In genomic region chr14:67428501-67429031, GRCh38 we compare ENCODE assay signal across 14 cellular contexts. TPM values are rescaled to one million over a fixed set of nuclear protein-coding genes. Genes with fewer than 3 reads are reported as not detected.
A peak's percentile ranks its signal among the peaks of the same experiment; 100 is the strongest.
DNase-seq lines count a peak whose midpoint lies in the region; ATAC-seq, FAIRE-seq and TF ChIP-seq lines count a peak whose summit lies in the region.
"Had no signal": no experiment of that assay in that cellular context is flagged by ENCODE, and none has a peak within 500 bp of the region (broad histone marks: within the 10 kb centered on the region; RNA-seq: fewer than 3 reads in every experiment).

No MANE protein-coding gene starts in this region.

- H3K36me3 ChIP-seq in K562 (ENCODE audit: control insufficient read depth, insufficient read depth, low read length) (no peaks in the 10 kb centered on the region), keratinocyte (ENCODE audit: control insufficient read depth in 2 of 2, extremely low read depth in 1 of 2, insufficient read depth in 2 of 2, low read length in 2 of 2) (no peaks in the 10 kb centered on the region)

- no peak for TF ChIP-seq POLR2A in K562 (conservative IDR thresholded peaks at IDR 0.05)

- H3K9me3 ChIP-seq in K562 (replicated peaks; ENCODE audit: control insufficient read depth, insufficient read depth, low read depth, low read length) (no peaks in the 10 kb centered on the region), keratinocyte (ENCODE audit: control insufficient read depth, low read depth, low read length) (no peaks in the 10 kb centered on the region)

- TF ChIP-seq CTCF in K562 (IDR thresholded peaks at IDR 0.05 in 2 of 3, conservative IDR thresholded peaks at IDR 0.05 in 1 of 3; ENCODE audit: insufficient read depth in 2 of 3, low read depth in 1 of 3, low read length in 3 of 3) (0 out of 6 replicates have a peak, but pooled peaks of 2 of the 3 experiments have one; percentile 5 to 16), keratinocyte (optimal IDR thresholded peaks at IDR 0.05 in 1 of 3, IDR thresholded peaks at IDR 0.05 in 1 of 3, conservative IDR thresholded peaks at IDR 0.05 in 1 of 3; ENCODE audit: extremely low read depth in 1 of 3, insufficient read depth in 2 of 3, low read length in 3 of 3) (peak; percentile 19 to 57 (median 40)), coronary artery (IDR thresholded peaks at IDR 0.05) (no peak)

- H3K27ac Mint-ChIP-seq in activated T-helper 1 cell treated with anti-CD3 and anti-CD28 coated beads, Interleukin-12 subunit alpha, Interleukin-12 subunit beta, Interleukin-2, Interleukin-4 antibody, amounts not matched to agents 30 ng/mL and 10 ng/mL and 1 ng/mL, durations not matched to agents 14 hours and 24 hours and 36 hours = no peak overlapping the region

- no peak for TF ChIP-seq RAD21 in K562 (CRISPR knock-in tag; conservative IDR thresholded peaks at IDR 0.05 in 1 of 2, IDR thresholded peaks at IDR 0.05 in 1 of 2)

- dilution Hi-C loops in keratinocyte (cut with MboI; ENCODE audit: extremely low pct_ligation_motif_present, low sequenced_read_pairs) = no loop called here

- CTCF ChIA-PET in K562 (lab: Yijun Ruan, JAX; ENCODE audit: low intra/inter-chr PET ratio) = no interaction called here

- H3K4me1 ChIP-seq in K562 (replicated peaks in 1 of 2; ENCODE audit: control insufficient read depth in 2 of 2, insufficient read depth in 2 of 2, low read length in 2 of 2) = peaks cover 12 to 28% of the 10 kb centered on the region in 2 experiments; a peak in 4 of 5 replicates
- peaks cover 28% of the 10 kb centered on the region for H3K4me1 ChIP-seq in keratinocyte (ENCODE audit: control insufficient read depth, extremely low read depth, insufficient read depth, low read length)

- peaks cover 27% of the 10 kb centered on the region for H3K27me3 Mint-ChIP-seq in activated T-helper 1 cell treated with anti-CD3 and anti-CD28 coated beads, Interleukin-12 subunit alpha, Interleukin-12 subunit beta, Interleukin-2, Interleukin-4 antibody, amounts not matched to agents 30 ng/mL and 10 ng/mL and 1 ng/mL, durations not matched to agents 14 hours and 24 hours and 36 hours (ENCODE audit: insufficient read depth)

- H2AFZ ChIP-seq in K562 (ENCODE audit: low read depth, low read length) (peak overlapping the region; percentile 66; the same call in 1 of the 2 replicates), keratinocyte (ENCODE audit: control insufficient read depth, low read length) (peak overlapping the region; percentile 63)

- ATAC-seq in K562 (peak; percentile 59), HG02798 (IDR thresholded peaks at IDR 0.05; ENCODE audit: poor library complexity, unreplicated experiment) (no peak)

- H3K4me3 ChIP-seq in K562 (no peak overlapping the region), keratinocyte (ENCODE audit: control insufficient read depth in 2 of 3, extremely low read depth in 1 of 3, insufficient read depth in 2 of 3, low read depth in 1 of 3, low read length in 3 of 3) (no peak overlapping the region), coronary artery (no peak overlapping the region)

- no peaks in the 10 kb centered on the region for H3K79me2 ChIP-seq in K562 (ENCODE audit: control insufficient read depth, insufficient read depth, low read length)
- no peaks in the 10 kb centered on the region for H3K79me2 ChIP-seq in keratinocyte (ENCODE audit: control insufficient read depth, insufficient read depth, low read length)

- BruUV-seq in K562 (replicated peaks; lab: Mats Ljungman, UMichigan) = no TSS peak

- no peaks in the 10 kb centered on the region for H3K9me3 Mint-ChIP-seq in activated T-helper 1 cell treated with anti-CD3 and anti-CD28 coated beads, Interleukin-12 subunit alpha, Interleukin-12 subunit beta, Interleukin-2, Interleukin-4 antibody, amounts not matched to agents 30 ng/mL and 10 ng/mL and 1 ng/mL, durations not matched to agents 14 hours and 24 hours and 36 hours

- intact Hi-C loops in K562 (cut with micrococcal nuclease) = loop anchor here (5.0 kb wide), 2 partner anchors 89 to 274 kb away; partner anchors contain the start of gene RDH12
- intact Hi-C loops in activated T-helper 1 cell treated with anti-CD3 and anti-CD28 coated beads, Interleukin-12 subunit alpha, Interleukin-12 subunit beta, Interleukin-2, Interleukin-4 antibody, amounts not matched to agents 30 ng/mL and 10 ng/mL and 1 ng/mL, durations not matched to agents 14 hours and 24 hours and 36 hours (cut with micrococcal nuclease) = no loop called here

- H3K27ac ChIP-seq in K562 (ENCODE audit: extremely low read depth, low read depth, low read length) = no peak overlapping the region
- no peak overlapping the region for H3K27ac ChIP-seq in keratinocyte (ENCODE audit: control insufficient read depth, insufficient read depth, low read length)
- H3K27ac ChIP-seq in coronary artery = no peak overlapping the region

- in situ Hi-C loops in ACHN (cut with HindIII; ENCODE audit: low pct_ligation_motif_present, low pct_unique_long_range_greater_than_20kb, low sequenced_read_pairs) = no loop called here
- in situ Hi-C loops in K562 (cut with MboI) = loop anchor here (10.0 kb wide), 1 partner anchor 146 kb away; no protein-coding TSS in a partner anchor

- H4K20me1 ChIP-seq in K562 (replicated peaks; ENCODE audit: control insufficient read depth, insufficient read depth, low read length) (no peaks in the 10 kb centered on the region), keratinocyte (ENCODE audit: control insufficient read depth, extremely low read depth, insufficient read depth, low read length) (no peaks in the 10 kb centered on the region)

- H3K4me1 Mint-ChIP-seq in activated T-helper 1 cell treated with anti-CD3 and anti-CD28 coated beads, Interleukin-12 subunit alpha, Interleukin-12 subunit beta, Interleukin-2, Interleukin-4 antibody, amounts not matched to agents 30 ng/mL and 10 ng/mL and 1 ng/mL, durations not matched to agents 14 hours and 24 hours and 36 hours (ENCODE audit: low read depth) = peaks cover 7% of the 10 kb centered on the region

- POLR2A ChIA-PET in K562 (lab: Yijun Ruan, JAX) = interaction anchor here (0.7 kb wide), 2 partner anchors 11 to 170 kb away, joined by 3 to 4 read pairs; no protein-coding TSS in a partner anchor

- DNase-seq in ACHN (peak; percentile 45), HT-29 (ENCODE audit: low spot score) (peak; percentile 52), K562 (ENCODE audit: extremely low read depth in 1 of 4, low spot score in 3 of 4) (peak in 1 of 4 experiments; percentile 51), keratinocyte (ENCODE audit: low read depth, low spot score) (no peak), occipital lobe (lab: John Stamatoyannopoulos, UW) (no peak), coronary artery (ENCODE audit: low spot score) (no peak)
- DNase-seq in activated T-helper 1 cell treated with anti-CD3 and anti-CD28 coated beads, Interleukin-12 subunit alpha, Interleukin-12 subunit beta, Interleukin-2, Interleukin-4 antibody, amounts not matched to agents 30 ng/mL and 10 ng/mL and 1 ng/mL, durations not matched to agents 14 hours and 24 hours and 36 hours (ENCODE audit: low spot score) = no peak
- DNase-seq: activated CD4-positive, CD25-positive, alpha-beta regulatory T cell; activated gamma-delta T cell; AML-193; NCI-H1694 treated with DMSO at 0.1 percent for 48 hours; stimulated activated CD4-positive, alpha-beta T cell treated with anti-CD3 and anti-CD28 coated beads, Interleukin-2, amount 100 ng/mL, for 48 hours had no signal

- no peak for TF ChIP-seq EP300 in K562 (IDR thresholded peaks at IDR 0.05; ENCODE audit: low read length)

- WGBS in K562 (ENCODE audit: insufficient coverage, low coverage, missing lambda C conversion rate) = 13% methylated on average over 5 of the region's 7 CpGs

- FAIRE-seq in K562 (lab: Jason Lieb, UNC) (peak; percentile 15), keratinocyte (lab: Jason Lieb, UNC) (peak; percentile 91)

- H3K4me2 ChIP-seq in K562 (ENCODE audit: insufficient read depth, low read length) (peak overlapping the region; percentile 21; the same call in 1 of the 2 replicates), keratinocyte (ENCODE audit: control insufficient read depth, extremely low read depth, insufficient read depth, low read depth, low read length) (peak overlapping the region; percentile 13)

- peaks cover 2 to 5% of the 10 kb centered on the region in 2 experiments; a peak in 2 of 5 replicates for H3K27me3 ChIP-seq in K562 (ENCODE audit: control insufficient read depth in 2 of 2, insufficient read depth in 2 of 2, low read length in 2 of 2)
- no peaks in the 10 kb centered on the region for H3K27me3 ChIP-seq in keratinocyte (ENCODE audit: control insufficient read depth, extremely low read depth, insufficient read depth, low read length)

- no peaks in the 10 kb centered on the region for H3K36me3 Mint-ChIP-seq in activated T-helper 1 cell treated with anti-CD3 and anti-CD28 coated beads, Interleukin-12 subunit alpha, Interleukin-12 subunit beta, Interleukin-2, Interleukin-4 antibody, amounts not matched to agents 30 ng/mL and 10 ng/mL and 1 ng/mL, durations not matched to agents 14 hours and 24 hours and 36 hours (ENCODE audit: low read depth)

- H3K4me3 Mint-ChIP-seq in activated T-helper 1 cell treated with anti-CD3 and anti-CD28 coated beads, Interleukin-12 subunit alpha, Interleukin-12 subunit beta, Interleukin-2, Interleukin-4 antibody, amounts not matched to agents 30 ng/mL and 10 ng/mL and 1 ng/mL, durations not matched to agents 14 hours and 24 hours and 36 hours = no peak overlapping the region

- H3K9ac ChIP-seq in K562 (ENCODE audit: insufficient read depth in 1 of 2, low read depth in 2 of 2, low read length in 2 of 2) = peak overlapping the region in 1 of 2 experiments; percentile 56; a peak in 1 of 4 replicates
- no peak overlapping the region for H3K9ac ChIP-seq in keratinocyte (ENCODE audit: control insufficient read depth, extremely low read depth, insufficient read depth, low read length)

- no peaks in the 10 kb centered on the region for H3K9me1 ChIP-seq in K562 (ENCODE audit: control insufficient read depth, insufficient read depth, low read length)
- no peaks in the 10 kb centered on the region for H3K9me1 ChIP-seq in keratinocyte (ENCODE audit: control insufficient read depth, extremely low read depth, insufficient read depth, low read length)

RNA-seq across cellular contexts. Expression of gene PLEK2, which starts 16.6 kb away (rescaled TPM):
- 32.1 and 48.1 TPM in 2 replicates for total RNA-seq in HT-29 (2014; rRNA removed; shearing (Covaris generic))
- not detected in 2 replicates for total RNA-seq in K562 (2011; cell fraction: chromatin; rRNA removed; ENCODE audit: low replicate concordance)
- not detected in 2 replicates for total RNA-seq in K562 (2011; cell fraction: nucleolus; rRNA removed)
- total RNA-seq in K562 (2011; cell fraction: nucleoplasm; rRNA removed) = not detected in 2 replicates
- not detected in 2 replicates for total RNA-seq in K562 (2014; rRNA removed)
- not detected in 2 replicates for total RNA-seq in K562 (2014; rRNA removed; fragmentation: Illumina TruSeq; extraction: Trizol)
- total RNA-seq in K562 (2015; rRNA removed; fragmentation: Illumina TruSeq; extraction: Trizol) = not detected in 2 replicates
- total RNA-seq in K562 (2021) = not detected in 2 replicates
- polyA plus RNA-seq in K562 (2011; rRNA removed) = not detected in 2 replicates
- polyA plus RNA-seq in K562 (2011; cell fraction: cytosol; rRNA removed) = not detected in 2 replicates
- polyA plus RNA-seq in K562 (2011; cell fraction: nucleus; rRNA removed) = not detected in 2 replicates
- polyA plus RNA-seq in K562 (2012) = not detected in 2 replicates
- polyA plus RNA-seq in K562 (2014; fragmentation: Illumina TruSeq; extraction: Trizol) = not detected in 2 replicates
- not detected for polyA plus RNA-seq in K562 (2014; fragmentation: Nextera tagmentation; extraction: Ambion mirVana)
- polyA plus RNA-seq in K562 (2014; rRNA removed) = not detected in 2 replicates
- polyA minus RNA-seq in K562 (2011; rRNA and poly(A)+ RNA removed) = not detected in 2 replicates
- polyA minus RNA-seq in K562 (2011; cell fraction: cytosol; rRNA and poly(A)+ RNA removed) = 2.3 TPM in 1 of 2 replicates, not detected in the other
- not detected in 2 replicates for polyA minus RNA-seq in K562 (2011; cell fraction: nucleus; rRNA and poly(A)+ RNA removed)
- 127 to 253 TPM (median 219 TPM) in 3 replicates for polyA plus RNA-seq in keratinocyte
- 18.3 TPM for polyA plus RNA-seq in keratinocyte (2011; ENCODE audit: low read depth)
- polyA plus RNA-seq in keratinocyte (2011; cell fraction: cytosol; rRNA removed) = 168 and 236 TPM in 2 replicates
- polyA plus RNA-seq in keratinocyte (2011; cell fraction: nucleus; rRNA removed) = 108 TPM in 2 replicates
- polyA plus RNA-seq in keratinocyte (2012; ENCODE audit: low replicate concordance) = 40.8 and 252 TPM in 2 replicates
- 61.2 to 106 TPM (median 88.5 TPM) in 3 replicates for polyA minus RNA-seq in keratinocyte
- polyA minus RNA-seq in keratinocyte (2011; cell fraction: cytosol; rRNA and poly(A)+ RNA removed) = 122 TPM
- polyA minus RNA-seq in keratinocyte (2011; cell fraction: nucleus; rRNA and poly(A)+ RNA removed) = 37.7 and 40.0 TPM in 2 replicates
- 0.57 and 1.5 TPM in 2 replicates for total RNA-seq in activated T-helper 1 cell treated with anti-CD3 and anti-CD28 coated beads, Interleukin-12 subunit alpha, Interleukin-12 subunit beta, Interleukin-2, Interleukin-4 antibody, amounts not matched to agents 30 ng/mL and 10 ng/mL and 1 ng/mL, durations not matched to agents 14 hours and 24 hours and 36 hours
- 0.47 TPM for total RNA-seq in occipital lobe
- total RNA-seq: temporal lobe had no signal

RNA-seq across cellular contexts. Expression of gene TMEM229B, which starts 60.0 kb away (rescaled TPM):
- 0.08 and 0.15 TPM in 2 replicates for total RNA-seq in HT-29 (2014; rRNA removed; shearing (Covaris generic))
- not detected in 2 replicates for total RNA-seq in K562 (2011; cell fraction: chromatin; rRNA removed; ENCODE audit: low replicate concordance)
- not detected in 2 replicates for total RNA-seq in K562 (2011; cell fraction: nucleolus; rRNA removed)
- not detected in 2 replicates for total RNA-seq in K562 (2011; cell fraction: nucleoplasm; rRNA removed)
- total RNA-seq in K562 (2014; rRNA removed) (not detected in 2 replicates), K562 (2014; rRNA removed; fragmentation: Illumina TruSeq; extraction: Trizol) (not detected in 2 replicates), K562 (2015; rRNA removed; fragmentation: Illumina TruSeq; extraction: Trizol) (not detected in 2 replicates), K562 (2021) (0.11 TPM in 1 of 2 replicates, not detected in the other), occipital lobe (23.9 TPM)
- polyA plus RNA-seq in K562 (2011; rRNA removed) (not detected in 2 replicates), K562 (2014; fragmentation: Illumina TruSeq; extraction: Trizol) (not detected in 2 replicates), K562 (2014; fragmentation: Nextera tagmentation; extraction: Ambion mirVana) (not detected), K562 (2014; rRNA removed) (not detected in 2 replicates), keratinocyte (1.0 to 1.7 TPM (median 1.5 TPM) in 3 replicates)
- polyA plus RNA-seq in K562 (2011; cell fraction: cytosol; rRNA removed) = 0.34 TPM in 1 of 2 replicates, not detected in the other
- 0.03 TPM in 1 of 2 replicates, not detected in the other for polyA plus RNA-seq in K562 (2011; cell fraction: nucleus; rRNA removed)
- 0.01 and 0.15 TPM in 2 replicates for polyA plus RNA-seq in K562 (2012)
- polyA minus RNA-seq in K562 (2011; rRNA and poly(A)+ RNA removed) = not detected in 2 replicates
- polyA minus RNA-seq in K562 (2011; cell fraction: cytosol; rRNA and poly(A)+ RNA removed) = not detected in 2 replicates
- polyA minus RNA-seq in K562 (2011; cell fraction: nucleus; rRNA and poly(A)+ RNA removed) = 0.13 TPM in 1 of 2 replicates, not detected in the other
- polyA plus RNA-seq in keratinocyte (2011; ENCODE audit: low read depth) = 0.26 TPM
- 1.5 and 1.9 TPM in 2 replicates for polyA plus RNA-seq in keratinocyte (2011; cell fraction: cytosol; rRNA removed)
- polyA plus RNA-seq in keratinocyte (2011; cell fraction: nucleus; rRNA removed) = 2.3 and 2.5 TPM in 2 replicates
- 1.9 and 2.0 TPM in 2 replicates for polyA plus RNA-seq in keratinocyte (2012; ENCODE audit: low replicate concordance)
- polyA minus RNA-seq in keratinocyte = 1.9 to 7.4 TPM (median 2.8 TPM) in 3 replicates
- 3.8 TPM for polyA minus RNA-seq in keratinocyte (2011; cell fraction: cytosol; rRNA and poly(A)+ RNA removed)
- polyA minus RNA-seq in keratinocyte (2011; cell fraction: nucleus; rRNA and poly(A)+ RNA removed) = 1.5 and 3.4 TPM in 2 replicates
- 1.7 and 1.8 TPM in 2 replicates for total RNA-seq in activated T-helper 1 cell treated with anti-CD3 and anti-CD28 coated beads, Interleukin-12 subunit alpha, Interleukin-12 subunit beta, Interleukin-2, Interleukin-4 antibody, amounts not matched to agents 30 ng/mL and 10 ng/mL and 1 ng/mL, durations not matched to agents 14 hours and 24 hours and 36 hours

Comparison
In these comparisons a context has a peak if more than half of its experiments do, and no peak if none do; other contexts are left out.
1. DNase-seq: peak in ACHN (single experiment) and HT-29 (single experiment); none in keratinocyte (single experiment), activated T-helper 1 cell treated with anti-CD3 and anti-CD28 coated beads, Interleukin-12 subunit alpha, Interleukin-12 subunit beta, Interleukin-2, Interleukin-4 antibody, amounts not matched to agents 30 ng/mL and 10 ng/mL and 1 ng/mL, durations not matched to agents 14 hours and 24 hours and 36 hours (single experiment), occipital lobe (single experiment) and coronary artery (single experiment).
2. RNA of gene PLEK2, which starts 16.6 kb away (total RNA-seq): 32.1 to 48.1 TPM in HT-29; 0.57 to 1.5 TPM in activated T-helper 1 cell treated with anti-CD3 and anti-CD28 coated beads, Interleukin-12 subunit alpha, Interleukin-12 subunit beta, Interleukin-2, Interleukin-4 antibody, amounts not matched to agents 30 ng/mL and 10 ng/mL and 1 ng/mL, durations not matched to agents 14 hours and 24 hours and 36 hours, 0.47 TPM in occipital lobe (single experiment) and not detected in K562; every median in the first group is over 10 times any median in the second.